20 cellular contexts compared by ENCODE assay signal in genomic region chr14:32303865-32304264, GRCh38. TPM values are rescaled to one million over a fixed set of nuclear protein-coding genes. Genes with fewer than 3 reads are reported as not detected.
DNase-seq lines count a peak whose midpoint lies in the region; ATAC-seq and TF ChIP-seq lines count a peak whose summit lies in the region.
"Had no signal": no experiment of that assay in that cellular context is flagged by ENCODE, and none has a peak within 500 bp of the region (broad histone marks: within the 10 kb centered on the region; RNA-seq: fewer than 3 reads in every experiment).

No MANE protein-coding gene starts in this region.

- no peak for TF ChIP-seq CTCF in brain (conservative IDR thresholded peaks at IDR 0.05)
- TF ChIP-seq CTCF in mesothelial cell of epicardium (IDR thresholded peaks at IDR 0.05; ENCODE audit: unreplicated experiment): no peak

- H3K4me1 Mint-ChIP-seq in brain (peaks cover 39% of the 10 kb centered on the region), mesothelial cell of epicardium (peaks cover 28% of the 10 kb centered on the region)

- no peak overlapping the region for H3K4me3 Mint-ChIP-seq in brain
- H3K4me3 Mint-ChIP-seq in mesothelial cell of epicardium: no peak overlapping the region
- H3K4me3 Mint-ChIP-seq: CD4-positive, alpha-beta T cell; HFFc6 had no signal

- H3K27ac Mint-ChIP-seq in brain (peak overlapping the region in 3 of 5 experiments; percentile 7 to 68 (median 45)), mesothelial cell of epicardium (no peak overlapping the region)
- H3K27ac Mint-ChIP-seq: CD4-positive, alpha-beta T cell; HFFc6 had no signal

- H3K36me3 Mint-ChIP-seq in brain (no peaks in the 10 kb centered on the region), mesothelial cell of epicardium (no peaks in the 10 kb centered on the region)

- H3K27me3 Mint-ChIP-seq in brain (peaks cover 4% of the 10 kb centered on the region), mesothelial cell of epicardium (ENCODE audit: low read depth) (no peaks in the 10 kb centered on the region)
- H3K27me3 Mint-ChIP-seq: CD4-positive, alpha-beta T cell had no signal

- DNase-seq in HuH-7 (ENCODE audit: low spot score): peak; percentile 20
- DNase-seq in left lobe of liver (ENCODE audit: low spot score): peak; percentile 50
- DNase-seq in retina: peak; percentile 42
- DNase-seq in NK-92 treated with Interleukin-12 subunit alpha and Interleukin-12 subunit beta, amount 100 ng/mL, for 24 hours (lab: John Stamatoyannopoulos, UW): no peak
- no peak for DNase-seq in mesothelial cell of epicardium (ENCODE audit: low spot score in 2 of 2, unreplicated experiment in 2 of 2)
- DNase-seq: AML-193; CD4-positive, alpha-beta T cell; GOT3; HFFc6; Karpas-422; NCI-H1092 treated with DMSO at 0.1 percent for 48 hours; NCI-H1436; NCI-H187; NCI-H774; RPMI8226; SHP77 treated with DMSO at 0.1 percent for 48 hours had no signal

- no peaks in the 10 kb centered on the region for H3K9me3 Mint-ChIP-seq in brain
- H3K9me3 Mint-ChIP-seq in mesothelial cell of epicardium: peaks cover 1% of the 10 kb centered on the region
- H3K9me3 Mint-ChIP-seq: CD4-positive, alpha-beta T cell; HFFc6 had no signal

- ATAC-seq in left lobe of liver (peak; percentile 79), GM21717 (IDR thresholded peaks at IDR 0.05; ENCODE audit: unreplicated experiment) (no peak)
- ATAC-seq: A549, GM12878 had no signal

RNA-seq across cellular contexts. Expression of gene AKAP6, which starts 25.2 kb away (rescaled TPM):
- 7.0 TPM for polyA plus RNA-seq in brain (ENCODE audit: insufficient read depth, low read depth, low replicate concordance)
- total RNA-seq in left lobe of liver (7.2 TPM), mesothelial cell of epicardium (7.3 to 8.5 TPM (median 7.8 TPM) in 3 replicates)

Comparison
In these comparisons a context has a peak if more than half of its experiments do, and no peak if none do; other contexts are left out.
1. DNase-seq: peak in HuH-7 (single experiment), left lobe of liver (single experiment) and retina (single experiment); none in NK-92 treated with Interleukin-12 subunit alpha and Interleukin-12 subunit beta, amount 100 ng/mL, for 24 hours (single experiment) and mesothelial cell of epicardium (0 of 2).